1 cellular context compared by ENCODE assay signal in genomic region chr2:146642066-146642465, GRCh38.
TF ChIP-seq lines count a peak whose summit lies in the region.

No MANE protein-coding gene starts in this region.

TF ChIP-seq in HepG2, 621 proteins besides CTCF, POLR2A, EP300 and RAD21 (continued from another document):
- TF ChIP-seq ZUFSP (CRISPR knock-in tag; IDR thresholded peaks at IDR 0.05; ENCODE audit: borderline replicate concordance): no peak
TF ChIP-seq in HepG2: peak in this region for 1.
